10 cellular contexts compared by ENCODE assay signal in the genomic region with DNA sequence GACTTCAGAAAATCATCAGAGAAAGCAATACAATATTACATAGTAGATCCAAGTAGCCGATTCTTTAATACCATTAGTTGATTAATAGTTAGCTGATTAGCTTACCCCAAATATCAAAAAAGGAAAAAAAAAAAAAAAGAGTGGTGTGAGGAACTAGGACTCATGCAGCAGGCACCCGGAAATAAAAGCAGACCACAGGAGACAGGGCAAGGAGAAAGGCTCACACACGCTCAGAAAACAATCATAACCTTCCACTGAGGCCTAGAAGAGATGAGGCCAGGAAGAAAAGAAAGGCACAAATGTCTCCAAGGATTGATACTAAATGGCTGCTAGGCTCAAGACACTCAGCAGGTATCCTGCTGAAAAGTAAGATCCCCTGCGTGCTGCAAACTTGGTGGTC. TPM values are rescaled to one million over a fixed set of nuclear protein-coding genes. Genes with fewer than 3 reads are reported as not detected.
A peak's percentile ranks its signal among the peaks of the same experiment; 100 is the strongest.
DNase-seq lines count a peak whose midpoint lies in the region; TF ChIP-seq lines count a peak whose summit lies in the region.
"Had no signal": no experiment of that assay in that cellular context is flagged by ENCODE, and none has a peak within 500 bp of the region (broad histone marks: within the 10 kb centered on the region; RNA-seq: fewer than 3 reads in every experiment).

No MANE protein-coding gene starts in this region.

- H3K4me3 ChIP-seq in Loucy (ENCODE audit: low read length, poor library complexity, severe bottlenecking) (peak overlapping the region; percentile 40), choroid plexus epithelial cell (ENCODE audit: low read depth, low read length) (no peak overlapping the region), osteoblast (ENCODE audit: insufficient read depth, low read length) (peak overlapping the region; percentile 43)

- no peaks in the 10 kb centered on the region for H3K27me3 Mint-ChIP-seq in Calu3 (ENCODE audit: unreplicated experiment)

- peak overlapping the region; percentile 54 for H3K9ac ChIP-seq in Loucy (ENCODE audit: low read depth, low read length, poor library complexity, severe bottlenecking)

- peak overlapping the region; percentile 70 for H3K4me2 ChIP-seq in Loucy (ENCODE audit: low read depth, low read length, poor library complexity, severe bottlenecking)
- H3K4me2 ChIP-seq in osteoblast (ENCODE audit: insufficient read depth, low read length) = peak overlapping the region; percentile 72

- no peaks in the 10 kb centered on the region for H3K36me3 ChIP-seq in Loucy (ENCODE audit: insufficient read depth, low read length)
- H3K36me3 ChIP-seq in osteoblast (ENCODE audit: insufficient read depth, low read length) = no peaks in the 10 kb centered on the region

- intact Hi-C loops in Calu3 (cut with micrococcal nuclease; ENCODE audit: unreplicated experiment) = no loop called here

- peak overlapping the region; percentile 47 for H3K27ac ChIP-seq in osteoblast (ENCODE audit: low read depth, low read length)

- H3K79me2 ChIP-seq in Loucy (ENCODE audit: insufficient read depth, low read length) (no peaks in the 10 kb centered on the region), osteoblast (ENCODE audit: insufficient read depth, low read length) (no peaks in the 10 kb centered on the region)

- H3K9me2 ChIP-seq in Loucy (replicated peaks; ENCODE audit: low read depth, low read length) = no peaks in the 10 kb centered on the region

- H3K4me3 Mint-ChIP-seq in Calu3 (ENCODE audit: low read depth, unreplicated experiment) = no peak overlapping the region

- H3K36me3 Mint-ChIP-seq in Calu3 (ENCODE audit: insufficient read depth, unreplicated experiment) = no peaks in the 10 kb centered on the region

- TF ChIP-seq CTCF in Calu3 (IDR thresholded peaks at IDR 0.05; ENCODE audit: unreplicated experiment) (no peak), Loucy (conservative IDR thresholded peaks at IDR 0.05; ENCODE audit: low read length) (no peak), choroid plexus epithelial cell (conservative IDR thresholded peaks at IDR 0.05; ENCODE audit: low read depth, low read length) (no peak), osteoblast (IDR thresholded peaks at IDR 0.05; ENCODE audit: extremely low read depth, low read depth, low read length) (no peak)

- H2AFZ ChIP-seq in Loucy (ENCODE audit: low read length) (peak overlapping the region; percentile 81), osteoblast (ENCODE audit: low read length) (peak overlapping the region; percentile 87)

- no peaks in the 10 kb centered on the region for H3K9me3 ChIP-seq in Loucy (ENCODE audit: insufficient read depth, low read depth, low read length)
- H3K9me3 ChIP-seq in osteoblast (ENCODE audit: low read depth, low read length) = no peaks in the 10 kb centered on the region

- BruUV-seq in Calu3 (replicated peaks; lab: Mats Ljungman, UMichigan) = no TSS peak

- H3K4me1 Mint-ChIP-seq in Calu3 (ENCODE audit: low read depth, unreplicated experiment) = peaks cover 9% of the 10 kb centered on the region

- CTCF ChIA-PET in Calu3 (lab: Charles Lee) = interaction anchor here (0.6 kb wide), 1 partner anchor 189 kb away, joined by 3 read pairs; no protein-coding TSS in a partner anchor

- no peaks in the 10 kb centered on the region for H3K9me3 Mint-ChIP-seq in Calu3 (ENCODE audit: low read depth, unreplicated experiment)

- DNase-seq in Calu3 (peak; percentile 29), choroid plexus epithelial cell (ENCODE audit: low read depth) (peak; percentile 60), osteoblast (ENCODE audit: insufficient read length, low spot score, missing footprints) (peak; percentile 34), hypothalamus (lab: John Stamatoyannopoulos, UW) (no peak), SW480 (ENCODE audit: low spot score) (no peak), SKM-1 treated with dmso at 0.1 percent for 144 hours (lab: John Stamatoyannopoulos, UW; ENCODE audit: unreplicated experiment) (no peak)
- no peak for DNase-seq in effector CD4-positive, alpha-beta T cell
- DNase-seq: MV-4-11, SHP77 had no signal

- no peaks in the 10 kb centered on the region for H3F3A ChIP-seq in Loucy (ENCODE audit: low read depth)

- H3K4me1 ChIP-seq in Loucy (ENCODE audit: insufficient read depth, low read length, poor library complexity, severe bottlenecking) (peaks cover 17% of the 10 kb centered on the region), osteoblast (ENCODE audit: insufficient read depth, low read length) (peaks cover 20% of the 10 kb centered on the region)

- H4K20me1 ChIP-seq in Loucy (ENCODE audit: insufficient read depth, low read length, poor library complexity, severe bottlenecking) (no peaks in the 10 kb centered on the region), osteoblast (ENCODE audit: insufficient read depth, low read length) (no peaks in the 10 kb centered on the region)

- no peaks in the 10 kb centered on the region for H3K27me3 ChIP-seq in Loucy (ENCODE audit: insufficient read depth, low read length, poor library complexity, severe bottlenecking)
- no peaks in the 10 kb centered on the region for H3K27me3 ChIP-seq in osteoblast (ENCODE audit: insufficient read depth, low read length)

- peak overlapping the region; percentile 12 for H3K27ac Mint-ChIP-seq in Calu3 (ENCODE audit: unreplicated experiment)

RNA-seq across cellular contexts. Expression of gene TRDMT1, which starts 25.9 kb away (rescaled TPM):
- 7.9 and 10.3 TPM in 2 replicates for total RNA-seq in Calu3 (2022)
- total RNA-seq in osteoblast = 7.1 and 7.6 TPM in 2 replicates

RNA-seq across cellular contexts. Expression of gene CUBN, which starts 45.9 kb away (rescaled TPM):
- total RNA-seq in Calu3 (2022) (0.27 and 0.92 TPM in 2 replicates), osteoblast (0.88 and 1.1 TPM in 2 replicates)

RNA-seq across cellular contexts. Expression of gene VIM, which starts 52.5 kb away (rescaled TPM):
- total RNA-seq in Calu3 (2022) (318 and 486 TPM in 2 replicates), osteoblast (10,072 and 10,643 TPM in 2 replicates)

Comparison
In these comparisons a context has a peak if more than half of its experiments do, and no peak if none do; other contexts are left out.
1. DNase-seq: peak in Calu3 (single experiment), choroid plexus epithelial cell (single experiment) and osteoblast (single experiment); none in effector CD4-positive, alpha-beta T cell (single experiment), hypothalamus (0 of 51), SW480 (single experiment) and SKM-1 treated with dmso at 0.1 percent for 144 hours (single experiment).
2. RNA of gene VIM, which starts 52.5 kb away (total RNA-seq): 10,072 to 10,643 TPM in osteoblast; 318 to 486 TPM in Calu3; every median in the first group is over 10 times any median in the second.